ENCODE assay signal across 18 cellular contexts in genomic region chr6:88556663-88557062, GRCh38.
DNase-seq lines count a peak whose midpoint lies in the region; ATAC-seq and TF ChIP-seq lines count a peak whose summit lies in the region.
"Had no signal": no experiment of that assay in that cellular context is flagged by ENCODE, and none has a peak within 500 bp of the region (broad histone marks: within the 10 kb centered on the region; RNA-seq: fewer than 3 reads in every experiment).

No MANE protein-coding gene starts in this region.

- no peak overlapping the region for H3K4me3 ChIP-seq in tibial artery
- H3K4me3 ChIP-seq: A549, HAP-1 had no signal

- H3K4me1 Mint-ChIP-seq in natural killer cell treated with Interleukin-12 subunit alpha and Interleukin-12 subunit beta and Interleukin-15 and Interleukin-18, amount 100 ng/mL, for 72 hours (ENCODE audit: low read depth in 2 of 2): no peaks in the 10 kb centered on the region
- H3K4me1 Mint-ChIP-seq in natural killer cell (no peaks in the 10 kb centered on the region), progenitor cell of endocrine pancreas (ENCODE audit: low read depth) (no peaks in the 10 kb centered on the region)
- H3K4me1 Mint-ChIP-seq: CD4-positive, alpha-beta memory T cell had no signal

- ATAC-seq in natural killer cell treated with Interleukin-12 subunit alpha and Interleukin-12 subunit beta and Interleukin-15 and Interleukin-18, amount 100 ng/mL, for 72 hours: peak; percentile 38 to 53
- ATAC-seq in natural killer cell: no peak
- no peak for ATAC-seq in HG03045 (IDR thresholded peaks at IDR 0.05; ENCODE audit: unreplicated experiment)
- ATAC-seq: A549 had no signal

- intact Hi-C loops in natural killer cell (cut with micrococcal nuclease) (no loop called here), tibial artery (cut with DNase I; ENCODE audit: low total_unique reads) (no loop called here)

- no peak overlapping the region for H3K4me3 Mint-ChIP-seq in natural killer cell treated with Interleukin-12 subunit alpha and Interleukin-12 subunit beta and Interleukin-15 and Interleukin-18, amount 100 ng/mL, for 72 hours
- H3K4me3 Mint-ChIP-seq in natural killer cell (no peak overlapping the region), progenitor cell of endocrine pancreas (ENCODE audit: low read depth) (no peak overlapping the region)
- H3K4me3 Mint-ChIP-seq: CD4-positive, alpha-beta memory T cell; HFFc6 had no signal

- H3K9me3 Mint-ChIP-seq in natural killer cell treated with Interleukin-12 subunit alpha and Interleukin-12 subunit beta and Interleukin-15 and Interleukin-18, amount 100 ng/mL, for 72 hours: no peaks in the 10 kb centered on the region
- H3K9me3 Mint-ChIP-seq in natural killer cell (no peaks in the 10 kb centered on the region), progenitor cell of endocrine pancreas (ENCODE audit: low read depth) (no peaks in the 10 kb centered on the region)
- H3K9me3 Mint-ChIP-seq: CD4-positive, alpha-beta memory T cell; HFFc6 had no signal

- H3K27ac ChIP-seq in tibial artery: peak overlapping the region; percentile 65
- H3K27ac ChIP-seq: A549 had no signal

- no peak for TF ChIP-seq CTCF in natural killer cell (IDR thresholded peaks at IDR 0.05)
- TF ChIP-seq CTCF in progenitor cell of endocrine pancreas (IDR thresholded peaks at IDR 0.05; ENCODE audit: unreplicated experiment): no peak
- no peak for TF ChIP-seq CTCF in tibial artery (IDR thresholded peaks at IDR 0.05)

- H3K36me3 Mint-ChIP-seq in natural killer cell treated with Interleukin-12 subunit alpha and Interleukin-12 subunit beta and Interleukin-15 and Interleukin-18, amount 100 ng/mL, for 72 hours: no peaks in the 10 kb centered on the region
- H3K36me3 Mint-ChIP-seq in natural killer cell (no peaks in the 10 kb centered on the region), progenitor cell of endocrine pancreas (ENCODE audit: insufficient read depth) (no peaks in the 10 kb centered on the region)
- H3K36me3 Mint-ChIP-seq: CD4-positive, alpha-beta memory T cell had no signal

- peaks cover 0 to 25% (median 4%) of the 10 kb centered on the region in 4 donors for H3K4me1 ChIP-seq in tibial artery
- H3K4me1 ChIP-seq: A549, HAP-1 had no signal

- no peaks in the 10 kb centered on the region for H3K9me3 ChIP-seq in tibial artery
- H3K9me3 ChIP-seq: A549, HAP-1 had no signal

- no peaks in the 10 kb centered on the region for H3K27me3 ChIP-seq in tibial artery

- DNase-seq in natural killer cell treated with Interleukin-12 subunit alpha and Interleukin-12 subunit beta and Interleukin-15 and Interleukin-18, amount 100 ng/mL, for 72 hours (ENCODE audit: low spot score): no peak
- DNase-seq in natural killer cell (no peak), progenitor cell of endocrine pancreas (ENCODE audit: low spot score, unreplicated experiment) (no peak), tibial artery (no peak), NCI-H226 (no peak)
- DNase-seq: 8988T; ACHN; C1 segment of cervical spinal cord; Calu3; CD4-positive, alpha-beta memory T cell; COR-L47; DMS53; DND-41; GOT3; HFFc6 had no signal

- peaks cover 6 to 7% of the 10 kb centered on the region in 2 donors for H3K27me3 Mint-ChIP-seq in natural killer cell treated with Interleukin-12 subunit alpha and Interleukin-12 subunit beta and Interleukin-15 and Interleukin-18, amount 100 ng/mL, for 72 hours
- H3K27me3 Mint-ChIP-seq in natural killer cell (ENCODE audit: low read depth in 2 of 2): no peaks in the 10 kb centered on the region
- H3K27me3 Mint-ChIP-seq in progenitor cell of endocrine pancreas: no peaks in the 10 kb centered on the region

- no peak overlapping the region for H3K27ac Mint-ChIP-seq in natural killer cell treated with Interleukin-12 subunit alpha and Interleukin-12 subunit beta and Interleukin-15 and Interleukin-18, amount 100 ng/mL, for 72 hours
- H3K27ac Mint-ChIP-seq in natural killer cell: no peak overlapping the region
- H3K27ac Mint-ChIP-seq in progenitor cell of endocrine pancreas: peak overlapping the region; percentile 68
- H3K27ac Mint-ChIP-seq: HFFc6 had no signal

- H3K36me3 ChIP-seq in tibial artery: no peaks in the 10 kb centered on the region
- H3K36me3 ChIP-seq: HAP-1 had no signal

Comparison
In these comparisons a context has a peak if more than half of its experiments do, and no peak if none do; other contexts are left out.
1. ATAC-seq: peak in natural killer cell treated with Interleukin-12 subunit alpha and Interleukin-12 subunit beta and Interleukin-15 and Interleukin-18, amount 100 ng/mL, for 72 hours (2 of 2); none in natural killer cell (0 of 3) and HG03045 (single experiment).